26 cellular contexts compared by ENCODE assay signal in the genomic region with DNA sequence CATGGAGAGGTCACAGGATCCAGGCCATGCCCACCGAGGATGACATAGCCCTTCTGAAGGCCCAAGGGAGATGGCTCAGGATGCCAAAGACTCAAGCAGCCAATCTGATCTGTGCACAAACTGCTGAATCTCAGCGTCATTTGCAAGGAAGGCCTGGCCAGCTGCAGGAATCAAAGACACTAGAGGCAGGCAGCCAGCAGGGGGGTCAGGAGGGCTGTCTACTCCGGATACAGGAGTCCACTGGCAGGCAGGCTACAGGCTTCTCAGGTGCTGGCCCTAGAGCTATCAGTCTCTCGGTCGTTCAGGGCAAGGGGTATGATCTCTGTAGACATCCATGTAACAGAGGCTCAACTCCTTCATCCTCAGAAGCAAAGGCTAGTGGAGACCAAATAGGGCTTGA.
"Had no signal": no experiment of that assay in that cellular context is flagged by ENCODE, and none has a peak within 500 bp of the region (broad histone marks: within the 10 kb centered on the region; RNA-seq: fewer than 3 reads in every experiment).

No MANE protein-coding gene starts in this region.

- H3K4me1 Mint-ChIP-seq: immature natural killer cell; memory B cell; naive thymus-derived CD4-positive, alpha-beta T cell; stimulated activated memory B cell treated with anti-CD40 and anti-IgM and Interleukin-4, amounts not matched to agents 10 μg/mL and 1 μg/mL and 100 μg/mL, for 72 hours; stimulated activated naive CD8-positive, alpha-beta T cell treated with anti-CD3 and anti-CD28 coated beads, Interleukin-15, amount 100 ng/mL, for 72 hours had no signal

- H3K9me3 ChIP-seq: left ventricle myocardium inferior, ovary, right atrium auricular region, right lobe of liver, vagina had no signal

- H3K27me3 ChIP-seq: ovary, right atrium auricular region, right lobe of liver, tibial nerve, vagina had no signal

- H3K36me3 Mint-ChIP-seq: memory B cell; naive thymus-derived CD4-positive, alpha-beta T cell; stimulated activated memory B cell treated with anti-CD40 and anti-IgM and Interleukin-4, amounts not matched to agents 10 μg/mL and 1 μg/mL and 100 μg/mL, for 72 hours; type B pancreatic cell had no signal

- ATAC-seq: mucosa of descending colon; naive thymus-derived CD4-positive, alpha-beta T cell; natural killer cell treated with Interleukin-12 subunit alpha and Interleukin-12 subunit beta and Interleukin-15 and Interleukin-18, amount 100 ng/mL, for 72 hours; right lobe of liver; stimulated activated memory B cell treated with anti-CD40 and anti-IgM and Interleukin-4, amounts not matched to agents 10 μg/mL and 1 μg/mL and 100 μg/mL, for 72 hours; stimulated activated naive CD8-positive, alpha-beta T cell treated with anti-CD3 and anti-CD28 coated beads, Interleukin-15, amount 100 ng/mL, for 72 hours had no signal

- H3K4me3 ChIP-seq: left ventricle myocardium inferior, mucosa of descending colon, ovary, right atrium auricular region, right lobe of liver, smooth muscle cell, tibial nerve, vagina had no signal

- H3K27me3 Mint-ChIP-seq: memory B cell; naive thymus-derived CD4-positive, alpha-beta T cell; natural killer cell treated with Interleukin-12 subunit alpha and Interleukin-12 subunit beta and Interleukin-15 and Interleukin-18, amount 100 ng/mL, for 72 hours; progenitor cell of endocrine pancreas; stimulated activated memory B cell treated with anti-CD40 and anti-IgM and Interleukin-4, amounts not matched to agents 10 μg/mL and 1 μg/mL and 100 μg/mL, for 72 hours; stimulated activated naive CD8-positive, alpha-beta T cell treated with anti-CD3 and anti-CD28 coated beads, Interleukin-15, amount 100 ng/mL, for 72 hours; type B pancreatic cell had no signal

- H3K4me3 Mint-ChIP-seq: immature natural killer cell; memory B cell; naive thymus-derived CD4-positive, alpha-beta T cell; natural killer cell treated with Interleukin-12 subunit alpha and Interleukin-12 subunit beta and Interleukin-15 and Interleukin-18, amount 100 ng/mL, for 72 hours; stimulated activated memory B cell treated with anti-CD40 and anti-IgM and Interleukin-4, amounts not matched to agents 10 μg/mL and 1 μg/mL and 100 μg/mL, for 72 hours; stimulated activated naive CD8-positive, alpha-beta T cell treated with anti-CD3 and anti-CD28 coated beads, Interleukin-15, amount 100 ng/mL, for 72 hours; type B pancreatic cell had no signal

- H3K4me1 ChIP-seq: left ventricle myocardium inferior, right atrium auricular region, right lobe of liver, tibial nerve, vagina had no signal

- H3K27ac ChIP-seq: left ventricle myocardium inferior, ovary, right atrium auricular region, right lobe of liver, tibial nerve, vagina had no signal

- FAIRE-seq: islet of Langerhans, kidney had no signal

- H3K27ac Mint-ChIP-seq: immature natural killer cell; memory B cell; naive thymus-derived CD4-positive, alpha-beta T cell; natural killer cell treated with Interleukin-12 subunit alpha and Interleukin-12 subunit beta and Interleukin-15 and Interleukin-18, amount 100 ng/mL, for 72 hours; progenitor cell of endocrine pancreas; stimulated activated memory B cell treated with anti-CD40 and anti-IgM and Interleukin-4, amounts not matched to agents 10 μg/mL and 1 μg/mL and 100 μg/mL, for 72 hours; stimulated activated naive CD8-positive, alpha-beta T cell treated with anti-CD3 and anti-CD28 coated beads, Interleukin-15, amount 100 ng/mL, for 72 hours; type B pancreatic cell had no signal

- H3K9me3 Mint-ChIP-seq: stimulated activated memory B cell treated with anti-CD40 and anti-IgM and Interleukin-4, amounts not matched to agents 10 μg/mL and 1 μg/mL and 100 μg/mL, for 72 hours; type B pancreatic cell had no signal

- DNase-seq: hypothalamus; immature natural killer cell; left ventricle myocardium inferior; midbrain; mucosa of descending colon; naive thymus-derived CD4-positive, alpha-beta T cell; ovary; right lobe of liver; stimulated activated CD4-positive, alpha-beta T cell treated with anti-CD3 and anti-CD28 coated beads, Interleukin-1b, Interleukin-23, amount 100 ng/mL, for 48 hours; stimulated activated CD4-positive, alpha-beta T cell treated with anti-CD3 and anti-CD28 coated beads, Interleukin-2, amount 100 ng/mL, for 48 hours; stimulated activated CD4-positive, alpha-beta T cell treated with anti-CD3 and anti-CD28 coated beads, Interleukin-4, amount 100 ng/mL, for 4 hours; stimulated activated CD8-positive, alpha-beta memory T cell treated with anti-CD3 and anti-CD28 coated beads, Interleukin-4, amount 100 ng/mL, for 48 hours; stimulated activated naive CD4-positive, alpha-beta T cell treated with Interleukin-2 at 50 U/mL for 16 hours; stimulated activated naive CD8-positive, alpha-beta T cell treated with anti-CD3 and anti-CD28 coated beads, Interleukin-15, amount 100 ng/mL, for 72 hours; substantia nigra had no signal

- H3K36me3 ChIP-seq: left ventricle myocardium inferior, ovary, right atrium auricular region, right lobe of liver, tibial nerve, vagina had no signal
